Comparison of ENCODE assay signal across 15 cellular contexts in the genomic region with DNA sequence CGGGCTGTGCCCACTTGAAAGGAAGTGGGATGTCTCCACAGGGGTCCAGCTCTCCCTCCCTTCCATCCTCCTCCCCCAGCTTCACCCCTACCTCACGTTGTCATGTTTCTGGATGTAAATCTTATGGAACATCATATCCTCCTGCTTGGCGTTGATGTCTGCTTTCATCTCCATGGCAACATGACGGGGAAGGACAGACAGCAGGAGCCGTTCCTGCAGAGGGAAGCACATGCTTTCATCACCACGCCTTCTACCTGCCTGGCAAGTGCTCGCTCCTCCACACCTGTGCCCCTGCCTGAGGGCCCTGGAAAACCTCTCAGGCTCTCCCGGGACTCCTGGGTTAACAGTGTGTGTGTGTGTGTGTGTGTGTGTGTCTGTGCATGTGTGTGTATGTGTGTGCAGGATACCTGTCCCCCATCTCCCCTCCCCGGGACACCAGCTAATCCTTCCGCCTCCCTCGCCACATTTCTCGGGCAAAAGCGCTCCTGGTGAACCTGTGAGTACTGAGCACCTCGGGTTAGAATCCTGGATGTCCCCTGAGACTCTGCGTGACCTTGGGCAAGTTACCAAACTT.
DNase-seq lines count a peak whose midpoint lies in the region; ATAC-seq and TF ChIP-seq lines count a peak whose summit lies in the region.
"Had no signal": no experiment of that assay in that cellular context is flagged by ENCODE, and none has a peak within 500 bp of the region (broad histone marks: within the 10 kb centered on the region; RNA-seq: fewer than 3 reads in every experiment).

No MANE protein-coding gene starts in this region.

- H2AFZ ChIP-seq in H9 (ENCODE audit: low read length) = no peak overlapping the region
- H2AFZ ChIP-seq: GM23248 had no signal

- TF ChIP-seq CTCF in progenitor cell of endocrine pancreas (IDR thresholded peaks at IDR 0.05; ENCODE audit: unreplicated experiment) = no peak
- TF ChIP-seq CTCF in H9 (conservative IDR thresholded peaks at IDR 0.05) = no peak

- no peak overlapping the region for H2BK120ac ChIP-seq in H9 (ENCODE audit: low read depth, low read length, poor library complexity, severe bottlenecking)

- no peaks in the 10 kb centered on the region for H3K27me3 ChIP-seq in H9 (ENCODE audit: insufficient read depth, low read length)

- H3K4me3 Mint-ChIP-seq in progenitor cell of endocrine pancreas (ENCODE audit: low read depth) = no peak overlapping the region
- H3K4me3 Mint-ChIP-seq in H9 = no peak overlapping the region
- H3K4me3 Mint-ChIP-seq in activated T-helper 1 cell treated with anti-CD3 and anti-CD28 coated beads, Interleukin-12 subunit alpha, Interleukin-12 subunit beta, Interleukin-2, Interleukin-4 antibody, amounts not matched to agents 30 ng/mL and 10 ng/mL and 1 ng/mL, durations not matched to agents 14 hours and 24 hours and 36 hours = no peak overlapping the region
- H3K4me3 Mint-ChIP-seq: activated T-cell treated with anti-CD3 and anti-CD28 coated beads, Interleukin-2, amount 50 U/mL, for 24 hours; natural killer cell had no signal

- DNase-seq in DMS79 treated with DMSO at 0.1 percent for 48 hours (lab: John Stamatoyannopoulos, UW) = peak; percentile 60
- peak; percentile 20 for DNase-seq in NCI-H146 treated with DMSO at 0.1 percent for 48 hours (lab: John Stamatoyannopoulos, UW; ENCODE audit: unreplicated experiment)
- DNase-seq in caudate nucleus (lab: John Stamatoyannopoulos, UW) = peak in 3 of 61 donors; percentile 33 to 54 (median 34)
- no peak for DNase-seq in progenitor cell of endocrine pancreas (ENCODE audit: low spot score, unreplicated experiment)
- DNase-seq in H9 = no peak
- no peak for DNase-seq in activated T-helper 1 cell treated with anti-CD3 and anti-CD28 coated beads, Interleukin-12 subunit alpha, Interleukin-12 subunit beta, Interleukin-2, Interleukin-4 antibody, amounts not matched to agents 30 ng/mL and 10 ng/mL and 1 ng/mL, durations not matched to agents 14 hours and 24 hours and 36 hours (ENCODE audit: low spot score)
- DNase-seq: activated CD4-positive, alpha-beta T cell treated with anti-CD3 and anti-CD28 coated beads, Interleukin-2, amount 50 U/mL, for 4 hours; activated T-cell treated with anti-CD3 and anti-CD28 coated beads, Interleukin-2, amount 50 U/mL, for 24 hours; gastrocnemius medialis; GM23248; MM.1S; natural killer cell; NCI-H226; SK-N-SH had no signal

- H3K27ac Mint-ChIP-seq in progenitor cell of endocrine pancreas = peak overlapping the region; percentile 47
- H3K27ac Mint-ChIP-seq in H9 = no peak overlapping the region; a peak in 1 of 7 replicates
- no peak overlapping the region for H3K27ac Mint-ChIP-seq in activated T-helper 1 cell treated with anti-CD3 and anti-CD28 coated beads, Interleukin-12 subunit alpha, Interleukin-12 subunit beta, Interleukin-2, Interleukin-4 antibody, amounts not matched to agents 30 ng/mL and 10 ng/mL and 1 ng/mL, durations not matched to agents 14 hours and 24 hours and 36 hours
- H3K27ac Mint-ChIP-seq: activated T-cell treated with anti-CD3 and anti-CD28 coated beads, Interleukin-2, amount 50 U/mL, for 24 hours; natural killer cell had no signal

- no peak overlapping the region for H2BK20ac ChIP-seq in H9 (ENCODE audit: low read depth, low read length, poor library complexity, severe bottlenecking)

- no peak overlapping the region for H3K4ac ChIP-seq in H9 (ENCODE audit: low read depth, low read length)

- no peak overlapping the region for H3K18ac ChIP-seq in H9 (ENCODE audit: insufficient read length, low read depth, low read length)

- no peak overlapping the region for H4K91ac ChIP-seq in H9 (ENCODE audit: insufficient read length, low read depth, low read length)

- no peaks in the 10 kb centered on the region for H3K9me3 ChIP-seq in H9 (ENCODE audit: control insufficient read depth, low read depth, low read length)
- H3K9me3 ChIP-seq: gastrocnemius medialis, SK-N-SH had no signal

- H3K9ac ChIP-seq in H9 (ENCODE audit: extremely low read depth, insufficient read length, low read length) = no peak overlapping the region
- H3K9ac ChIP-seq: GM23248, SK-N-SH had no signal

- H3K79me1 ChIP-seq in H9 (ENCODE audit: insufficient read depth, low read depth, low read length, poor library complexity, severe bottlenecking) = no peaks in the 10 kb centered on the region

- H3K56ac ChIP-seq in H9 (ENCODE audit: insufficient read length, low read depth, low read length) = no peak overlapping the region

- H2AK5ac ChIP-seq in H9 (ENCODE audit: insufficient read length, low read length) = no peak overlapping the region

- H3K9me3 Mint-ChIP-seq in progenitor cell of endocrine pancreas (ENCODE audit: low read depth) (no peaks in the 10 kb centered on the region), H9 (no peaks in the 10 kb centered on the region)
- H3K9me3 Mint-ChIP-seq in activated T-helper 1 cell treated with anti-CD3 and anti-CD28 coated beads, Interleukin-12 subunit alpha, Interleukin-12 subunit beta, Interleukin-2, Interleukin-4 antibody, amounts not matched to agents 30 ng/mL and 10 ng/mL and 1 ng/mL, durations not matched to agents 14 hours and 24 hours and 36 hours = no peaks in the 10 kb centered on the region
- H3K9me3 Mint-ChIP-seq: activated T-cell treated with anti-CD3 and anti-CD28 coated beads, Interleukin-2, amount 50 U/mL, for 24 hours; natural killer cell had no signal

- no peak overlapping the region for H3K4me2 ChIP-seq in H9 (ENCODE audit: insufficient read depth, insufficient read length, low read length)
- H3K4me2 ChIP-seq: SK-N-SH had no signal

- H4K20me1 ChIP-seq in H9 (ENCODE audit: control insufficient read depth, insufficient read depth, insufficient read length) = no peaks in the 10 kb centered on the region

- H2BK15ac ChIP-seq in H9 (ENCODE audit: low read depth, low read length) = no peak overlapping the region

- ATAC-seq in GM21619 (IDR thresholded peaks at IDR 0.05; ENCODE audit: unreplicated experiment) = no peak
- ATAC-seq: gastrocnemius medialis, natural killer cell had no signal

- H4K8ac ChIP-seq in H9 (replicated peaks; ENCODE audit: insufficient read length, low read depth, low read length) = no peak overlapping the region

- H2BK5ac ChIP-seq in H9 (ENCODE audit: insufficient read length, low read length) = no peak overlapping the region

- H3K79me2 ChIP-seq in H9 (ENCODE audit: insufficient read depth, low read length) = no peaks in the 10 kb centered on the region

- no peak overlapping the region for H2BK12ac ChIP-seq in H9 (ENCODE audit: insufficient read length, low read depth, low read length)

- H3T11ph ChIP-seq in H9 (ENCODE audit: low read length) = no peak overlapping the region

- peaks cover 1% of the 10 kb centered on the region for H3K4me1 Mint-ChIP-seq in progenitor cell of endocrine pancreas (ENCODE audit: low read depth)
- peaks cover 43 to 52% of the 10 kb centered on the region in 2 experiments for H3K4me1 Mint-ChIP-seq in H9
- H3K4me1 Mint-ChIP-seq in activated T-helper 1 cell treated with anti-CD3 and anti-CD28 coated beads, Interleukin-12 subunit alpha, Interleukin-12 subunit beta, Interleukin-2, Interleukin-4 antibody, amounts not matched to agents 30 ng/mL and 10 ng/mL and 1 ng/mL, durations not matched to agents 14 hours and 24 hours and 36 hours (ENCODE audit: low read depth) = peaks cover 18% of the 10 kb centered on the region
- H3K4me1 Mint-ChIP-seq: natural killer cell had no signal

- peak overlapping the region; percentile 36 for H3K27ac ChIP-seq in caudate nucleus (ENCODE audit: low read depth, low read length)
- H3K27ac ChIP-seq in H9 (ENCODE audit: insufficient read length, low read depth, low read length) = no peak overlapping the region
- H3K27ac ChIP-seq: gastrocnemius medialis, GM23248 had no signal

- H3K27me3 Mint-ChIP-seq in progenitor cell of endocrine pancreas (peaks cover 7% of the 10 kb centered on the region), H9 (ENCODE audit: low read depth) (peaks cover 10% of the 10 kb centered on the region)
- H3K27me3 Mint-ChIP-seq in activated T-helper 1 cell treated with anti-CD3 and anti-CD28 coated beads, Interleukin-12 subunit alpha, Interleukin-12 subunit beta, Interleukin-2, Interleukin-4 antibody, amounts not matched to agents 30 ng/mL and 10 ng/mL and 1 ng/mL, durations not matched to agents 14 hours and 24 hours and 36 hours (ENCODE audit: insufficient read depth) = peaks cover 7% of the 10 kb centered on the region

- H3K14ac ChIP-seq in H9 (ENCODE audit: insufficient read depth, low read length) = no peak overlapping the region

- no peaks in the 10 kb centered on the region for H3K23me2 ChIP-seq in H9 (ENCODE audit: insufficient read length, low read depth, low read length, poor library complexity, severe bottlenecking)

- H3K4me1 ChIP-seq in H9 (ENCODE audit: insufficient read depth, low read length) = no peaks in the 10 kb centered on the region; the same call in 1 of the 2 replicates
- H3K4me1 ChIP-seq: gastrocnemius medialis had no signal

- H3K36me3 Mint-ChIP-seq in progenitor cell of endocrine pancreas (ENCODE audit: insufficient read depth) = no peaks in the 10 kb centered on the region
- no peaks in the 10 kb centered on the region for H3K36me3 Mint-ChIP-seq in H9 (ENCODE audit: insufficient read depth in 1 of 3, low read depth in 3 of 3)
- no peaks in the 10 kb centered on the region for H3K36me3 Mint-ChIP-seq in activated T-helper 1 cell treated with anti-CD3 and anti-CD28 coated beads, Interleukin-12 subunit alpha, Interleukin-12 subunit beta, Interleukin-2, Interleukin-4 antibody, amounts not matched to agents 30 ng/mL and 10 ng/mL and 1 ng/mL, durations not matched to agents 14 hours and 24 hours and 36 hours (ENCODE audit: low read depth)
- H3K36me3 Mint-ChIP-seq: natural killer cell had no signal

- no peak overlapping the region for H4K5ac ChIP-seq in H9 (ENCODE audit: insufficient read length, low read depth, low read length)

- intact Hi-C loops in activated T-helper 1 cell treated with anti-CD3 and anti-CD28 coated beads, Interleukin-12 subunit alpha, Interleukin-12 subunit beta, Interleukin-2, Interleukin-4 antibody, amounts not matched to agents 30 ng/mL and 10 ng/mL and 1 ng/mL, durations not matched to agents 14 hours and 24 hours and 36 hours (cut with micrococcal nuclease) = no loop called here

- WGBS in H9 (ENCODE audit: extremely low coverage, insufficient read length, low lambda C conversion rate) = no CpG with 5 or more reads among the region's 15 CpGs

- H3K23ac ChIP-seq in H9 (ENCODE audit: insufficient read length, low read depth, low read length) = no peak overlapping the region

Comparison
In these comparisons a context has a peak if more than half of its experiments do, and no peak if none do; other contexts are left out.
1. DNase-seq: peak in DMS79 treated with DMSO at 0.1 percent for 48 hours (single experiment) and NCI-H146 treated with DMSO at 0.1 percent for 48 hours (single experiment); none in progenitor cell of endocrine pancreas (single experiment), H9 (single experiment) and activated T-helper 1 cell treated with anti-CD3 and anti-CD28 coated beads, Interleukin-12 subunit alpha, Interleukin-12 subunit beta, Interleukin-2, Interleukin-4 antibody, amounts not matched to agents 30 ng/mL and 10 ng/mL and 1 ng/mL, durations not matched to agents 14 hours and 24 hours and 36 hours (single experiment).